28 cellular contexts compared by ENCODE assay signal in genomic region chr20:34574861-34575260, GRCh38.
"Had no signal": no experiment of that assay in that cellular context is flagged by ENCODE, and none has a peak within 500 bp of the region (broad histone marks: within the 10 kb centered on the region; RNA-seq: fewer than 3 reads in every experiment).

No MANE protein-coding gene starts in this region.

- H3K9ac ChIP-seq: neural progenitor cell had no signal

- H3K4me1 Mint-ChIP-seq: neural progenitor cell had no signal

- H3K27ac ChIP-seq: left lung, lower lobe of right lung, neural progenitor cell, neutrophil, ovary, right atrium auricular region, right lobe of liver, tibial nerve, upper lobe of left lung had no signal

- H3K4me1 ChIP-seq: neural progenitor cell, right lobe of liver had no signal

- ATAC-seq: left colon; left lung; lower lobe of right lung; mucosa of descending colon; naive thymus-derived CD4-positive, alpha-beta T cell; natural killer cell treated with Interleukin-12 subunit alpha and Interleukin-12 subunit beta and Interleukin-15 and Interleukin-18, amount 100 ng/mL, for 72 hours; right lobe of liver; stimulated activated naive B cell treated with anti-CD40 and anti-IgM and Interleukin-4, amounts not matched to agents 10 μg/mL and 1 μg/mL and 100 μg/mL, for 72 hours had no signal

- H3K4me3 Mint-ChIP-seq: immature natural killer cell; mesothelial cell of epicardium; naive thymus-derived CD4-positive, alpha-beta T cell; natural killer cell treated with Interleukin-12 subunit alpha and Interleukin-12 subunit beta and Interleukin-15 and Interleukin-18, amount 100 ng/mL, for 72 hours; neural progenitor cell; stimulated activated naive B cell treated with anti-CD40 and anti-IgM and Interleukin-4, amounts not matched to agents 10 μg/mL and 1 μg/mL and 100 μg/mL, for 72 hours; stimulated activated naive CD8-positive, alpha-beta T cell treated with anti-CD3 and anti-CD28 coated beads, Interleukin-15, Interleukin-2, amounts not matched to agents 100 ng/mL and 50 ng/mL, for 24 hours had no signal

- H3K27ac Mint-ChIP-seq: mesothelial cell of epicardium; natural killer cell treated with Interleukin-12 subunit alpha and Interleukin-12 subunit beta and Interleukin-15 and Interleukin-18, amount 100 ng/mL, for 72 hours; neural progenitor cell; progenitor cell of endocrine pancreas; stimulated activated naive B cell treated with anti-CD40 and anti-IgM and Interleukin-4, amounts not matched to agents 10 μg/mL and 1 μg/mL and 100 μg/mL, for 72 hours; stimulated activated naive CD8-positive, alpha-beta T cell treated with anti-CD3 and anti-CD28 coated beads, Interleukin-15, Interleukin-2, amounts not matched to agents 100 ng/mL and 50 ng/mL, for 24 hours had no signal

- DNase-seq: hippocampal formation; immature natural killer cell; left colon; left lung; lower lobe of right lung; mammary epithelial cell; mesenchymal stem cell; mucosa of descending colon; naive thymus-derived CD4-positive, alpha-beta T cell; occipital lobe; stimulated activated CD4-positive, alpha-beta T cell treated with anti-CD3 and anti-CD28 coated beads, Interleukin-1b, Interleukin-23, amount 100 ng/mL, for 48 hours; stimulated activated CD4-positive, alpha-beta T cell treated with anti-CD3 and anti-CD28 coated beads, Interleukin-2, amount 100 ng/mL, for 48 hours; stimulated activated CD4-positive, alpha-beta T cell treated with anti-CD3 and anti-CD28 coated beads, Interleukin-4, amount 100 ng/mL, for 4 hours; stimulated activated CD8-positive, alpha-beta memory T cell treated with anti-CD3 and anti-CD28 coated beads, Interleukin-4, amount 100 ng/mL, for 48 hours; stimulated activated naive B cell treated with anti-CD40 and anti-IgM and Interleukin-4, amounts not matched to agents 10 μg/mL and 1 μg/mL and 100 μg/mL, for 72 hours; substantia nigra; upper lobe of left lung had no signal

- H3K9me3 ChIP-seq: left lung, lower lobe of right lung, mucosa of descending colon, neutrophil, ovary, right atrium auricular region, right lobe of liver, tibial nerve, upper lobe of left lung had no signal

- H3K27me3 Mint-ChIP-seq: naive thymus-derived CD4-positive, alpha-beta T cell; natural killer cell treated with Interleukin-12 subunit alpha and Interleukin-12 subunit beta and Interleukin-15 and Interleukin-18, amount 100 ng/mL, for 72 hours; progenitor cell of endocrine pancreas; stimulated activated naive B cell treated with anti-CD40 and anti-IgM and Interleukin-4, amounts not matched to agents 10 μg/mL and 1 μg/mL and 100 μg/mL, for 72 hours; stimulated activated naive CD8-positive, alpha-beta T cell treated with anti-CD3 and anti-CD28 coated beads, Interleukin-15, Interleukin-2, amounts not matched to agents 100 ng/mL and 50 ng/mL, for 24 hours had no signal

- H3K36me3 ChIP-seq: neural progenitor cell, neutrophil, ovary, right lobe of liver had no signal

- H3K9me3 Mint-ChIP-seq: immature natural killer cell; mesothelial cell of epicardium; natural killer cell treated with Interleukin-12 subunit alpha and Interleukin-12 subunit beta and Interleukin-15 and Interleukin-18, amount 100 ng/mL, for 72 hours; neural progenitor cell; stimulated activated naive B cell treated with anti-CD40 and anti-IgM and Interleukin-4, amounts not matched to agents 10 μg/mL and 1 μg/mL and 100 μg/mL, for 72 hours; stimulated activated naive CD8-positive, alpha-beta T cell treated with anti-CD3 and anti-CD28 coated beads, Interleukin-15, Interleukin-2, amounts not matched to agents 100 ng/mL and 50 ng/mL, for 24 hours had no signal

- H3K27me3 ChIP-seq: left lung, neural progenitor cell, neutrophil, ovary, right atrium auricular region, right lobe of liver, tibial nerve, upper lobe of left lung had no signal

- H3K4me3 ChIP-seq: left lung, lower lobe of right lung, mucosa of descending colon, neural progenitor cell, ovary, right atrium auricular region, right lobe of liver, smooth muscle cell, tibial nerve, upper lobe of left lung had no signal
